In the genomic region with DNA sequence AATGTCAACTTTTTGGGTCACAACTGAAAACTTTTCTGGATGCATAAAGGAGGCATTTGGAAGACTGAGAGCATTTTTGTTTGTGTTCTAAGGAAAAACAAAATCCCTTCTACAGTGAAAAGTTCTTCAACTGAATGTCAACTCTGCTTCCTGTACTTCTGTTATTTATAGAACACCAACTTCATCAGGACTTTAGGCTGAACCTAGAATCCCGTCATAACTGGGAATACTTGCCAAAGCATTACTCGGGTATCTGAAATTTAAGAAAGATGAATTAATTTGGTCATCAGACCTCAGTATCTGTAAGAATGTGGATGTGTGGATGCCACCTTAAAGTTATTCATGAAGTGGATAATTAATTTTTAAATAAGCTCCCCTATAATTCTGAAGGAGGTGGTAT, we compare ENCODE assay signal across 17 cellular contexts.
DNase-seq lines count a peak whose midpoint lies in the region; ATAC-seq and TF ChIP-seq lines count a peak whose summit lies in the region.
"Had no signal": no experiment of that assay in that cellular context is flagged by ENCODE, and none has a peak within 500 bp of the region (broad histone marks: within the 10 kb centered on the region; RNA-seq: fewer than 3 reads in every experiment).

No MANE protein-coding gene starts in this region.

- peaks cover 64% of the 10 kb centered on the region for H3K4me1 Mint-ChIP-seq in WTC11
- H3K4me1 Mint-ChIP-seq: memory B cell had no signal

- H3K27ac Mint-ChIP-seq in WTC11, result peak overlapping the region; percentile 42; the same call in 1 of the 2 replicates
- H3K27ac Mint-ChIP-seq: memory B cell had no signal

- H2AFZ ChIP-seq in fibroblast of lung (ENCODE audit: low read length), result no peak overlapping the region

- H3K36me3 Mint-ChIP-seq in WTC11, result peaks cover 24% of the 10 kb centered on the region
- H3K36me3 Mint-ChIP-seq: memory B cell had no signal

- ATAC-seq in WTC11 (no peak), upper lobe of right lung (no peak)
- ATAC-seq: HCT116, sciatic nerve had no signal

- no peaks in the 10 kb centered on the region for H3K9me3 Mint-ChIP-seq in WTC11
- H3K9me3 Mint-ChIP-seq: memory B cell had no signal

- H3K4me3 ChIP-seq in AG10803 (ENCODE audit: low read length) (no peak overlapping the region), fibroblast of lung (replicated peaks in 1 of 4; ENCODE audit: control extremely low read depth in 1 of 4, insufficient read depth in 1 of 4, low read depth in 3 of 4, low read length in 4 of 4) (no peak overlapping the region), upper lobe of right lung (no peak overlapping the region)
- H3K4me3 ChIP-seq: Peyer's patch, transverse colon had no signal

- POLR2A ChIA-PET in WTC11 (lab: Charles Lee), result interaction anchor here (0.5 kb wide), 1 partner anchor 1221 kb away, joined by 3 read pairs; no protein-coding TSS in a partner anchor

- DNase-seq in AG10803 (ENCODE audit: low read depth) (peak; percentile 63), WTC11 (ENCODE audit: low spot score) (no peak), fibroblast of lung (ENCODE audit: low read depth in 2 of 2) (peak; percentile 79 to 80), myocyte (ENCODE audit: low read depth) (peak; percentile 28), hypothalamus (lab: John Stamatoyannopoulos, UW) (no peak), ACHN (no peak), upper lobe of right lung (no peak), NOMO-1 treated with DMSO at 0.1 percent for 48 hours (lab: John Stamatoyannopoulos, UW; ENCODE audit: unreplicated experiment) (no peak)
- DNase-seq: aorta; NCI-H2081; Peyer's patch; stimulated activated CD4-positive, alpha-beta T cell treated with anti-CD3 and anti-CD28 coated beads, Interleukin-4, amount 100 ng/mL, for 1 hour; transverse colon had no signal

- no peak for TF ChIP-seq CTCF in AG10803 (conservative IDR thresholded peaks at IDR 0.05; ENCODE audit: low read length)
- TF ChIP-seq CTCF in WTC11 (IDR thresholded peaks at IDR 0.05), result no peak
- no peak for TF ChIP-seq CTCF in fibroblast of lung (conservative IDR thresholded peaks at IDR 0.05 in 1 of 2, IDR thresholded peaks at IDR 0.05 in 1 of 2; ENCODE audit: low read depth in 1 of 2, low read length in 2 of 2)
- no peak for TF ChIP-seq CTCF in upper lobe of right lung (IDR thresholded peaks at IDR 0.05)

- intact Hi-C loops in upper lobe of right lung (cut with DNase I), result no loop called here

- H3K36me3 ChIP-seq in fibroblast of lung (ENCODE audit: control insufficient read depth, insufficient read depth, low read length) (peaks cover 17% of the 10 kb centered on the region), upper lobe of right lung (peaks cover 65% of the 10 kb centered on the region)
- H3K36me3 ChIP-seq: neutrophil had no signal

- H4K20me1 ChIP-seq in fibroblast of lung (ENCODE audit: control insufficient read depth, extremely low read depth, insufficient read depth, low read length), result no peaks in the 10 kb centered on the region

- peaks cover 24% of the 10 kb centered on the region for H3K79me2 ChIP-seq in fibroblast of lung (ENCODE audit: control insufficient read depth, insufficient read depth, low read length)

- no peak overlapping the region for H3K9ac ChIP-seq in fibroblast of lung (ENCODE audit: insufficient read depth, low read length)

- H3K27me3 ChIP-seq in fibroblast of lung (ENCODE audit: control insufficient read depth, insufficient read depth, low read length), result no peaks in the 10 kb centered on the region
- H3K27me3 ChIP-seq in upper lobe of right lung, result no peaks in the 10 kb centered on the region
- H3K27me3 ChIP-seq: neutrophil, Peyer's patch, transverse colon had no signal

- H3K4me1 ChIP-seq in fibroblast of lung (ENCODE audit: control insufficient read depth, extremely low read depth, insufficient read depth, low read length) (peaks cover 23% of the 10 kb centered on the region), upper lobe of right lung (peaks cover 12% of the 10 kb centered on the region)
- H3K4me1 ChIP-seq: Peyer's patch, transverse colon had no signal

- in situ Hi-C loops in ACHN (cut with HindIII; ENCODE audit: low pct_ligation_motif_present, low pct_unique_long_range_greater_than_20kb, low sequenced_read_pairs), result no loop called here

- H3K4me3 Mint-ChIP-seq in WTC11, result no peak overlapping the region
- H3K4me3 Mint-ChIP-seq: memory B cell had no signal

- no peaks in the 10 kb centered on the region for H3K27me3 Mint-ChIP-seq in WTC11 (ENCODE audit: low read depth)
- H3K27me3 Mint-ChIP-seq: memory B cell had no signal

- CTCF ChIA-PET in WTC11 (lab: Charles Lee), result no interaction called here

- no peak overlapping the region for H3K4me2 ChIP-seq in fibroblast of lung (ENCODE audit: extremely low read depth, insufficient read depth, low read length)

- peak overlapping the region; percentile 41 for H3K27ac ChIP-seq in fibroblast of lung (ENCODE audit: insufficient read depth, low read length)
- H3K27ac ChIP-seq in upper lobe of right lung, result no peak overlapping the region
- H3K27ac ChIP-seq: neutrophil, Peyer's patch had no signal

- H3K9me3 ChIP-seq in fibroblast of lung (ENCODE audit: control insufficient read depth, insufficient read depth, low read depth, low read length) (no peaks in the 10 kb centered on the region), upper lobe of right lung (no peaks in the 10 kb centered on the region)
- H3K9me3 ChIP-seq: neutrophil, Peyer's patch, transverse colon had no signal

TF ChIP-seq in WTC11, 78 proteins besides CTCF, POLR2A, EP300 and RAD21 (continues in another document):
- TF ChIP-seq SMAD3 (CRISPR knock-in tag; IDR thresholded peaks at IDR 0.05; ENCODE audit: borderline replicate concordance) (no peak), ZNF121 (CRISPR knock-in tag; IDR thresholded peaks at IDR 0.05) (no peak), NR3C1 (CRISPR knock-in tag; conservative IDR thresholded peaks at IDR 0.05; ENCODE audit: low read depth) (no peak), CREM (CRISPR knock-in tag; IDR thresholded peaks at IDR 0.05) (no peak), OVOL2 (CRISPR knock-in tag; IDR thresholded peaks at IDR 0.05; ENCODE audit: borderline replicate concordance) (no peak), FOXP1 (CRISPR knock-in tag; IDR thresholded peaks at IDR 0.05; ENCODE audit: borderline replicate concordance) (no peak), ZNF416 (CRISPR knock-in tag; IDR thresholded peaks at IDR 0.05) (no peak), RELA (CRISPR knock-in tag; IDR thresholded peaks at IDR 0.05; ENCODE audit: borderline replicate concordance) (no peak)
- TF ChIP-seq, protein P1, sequence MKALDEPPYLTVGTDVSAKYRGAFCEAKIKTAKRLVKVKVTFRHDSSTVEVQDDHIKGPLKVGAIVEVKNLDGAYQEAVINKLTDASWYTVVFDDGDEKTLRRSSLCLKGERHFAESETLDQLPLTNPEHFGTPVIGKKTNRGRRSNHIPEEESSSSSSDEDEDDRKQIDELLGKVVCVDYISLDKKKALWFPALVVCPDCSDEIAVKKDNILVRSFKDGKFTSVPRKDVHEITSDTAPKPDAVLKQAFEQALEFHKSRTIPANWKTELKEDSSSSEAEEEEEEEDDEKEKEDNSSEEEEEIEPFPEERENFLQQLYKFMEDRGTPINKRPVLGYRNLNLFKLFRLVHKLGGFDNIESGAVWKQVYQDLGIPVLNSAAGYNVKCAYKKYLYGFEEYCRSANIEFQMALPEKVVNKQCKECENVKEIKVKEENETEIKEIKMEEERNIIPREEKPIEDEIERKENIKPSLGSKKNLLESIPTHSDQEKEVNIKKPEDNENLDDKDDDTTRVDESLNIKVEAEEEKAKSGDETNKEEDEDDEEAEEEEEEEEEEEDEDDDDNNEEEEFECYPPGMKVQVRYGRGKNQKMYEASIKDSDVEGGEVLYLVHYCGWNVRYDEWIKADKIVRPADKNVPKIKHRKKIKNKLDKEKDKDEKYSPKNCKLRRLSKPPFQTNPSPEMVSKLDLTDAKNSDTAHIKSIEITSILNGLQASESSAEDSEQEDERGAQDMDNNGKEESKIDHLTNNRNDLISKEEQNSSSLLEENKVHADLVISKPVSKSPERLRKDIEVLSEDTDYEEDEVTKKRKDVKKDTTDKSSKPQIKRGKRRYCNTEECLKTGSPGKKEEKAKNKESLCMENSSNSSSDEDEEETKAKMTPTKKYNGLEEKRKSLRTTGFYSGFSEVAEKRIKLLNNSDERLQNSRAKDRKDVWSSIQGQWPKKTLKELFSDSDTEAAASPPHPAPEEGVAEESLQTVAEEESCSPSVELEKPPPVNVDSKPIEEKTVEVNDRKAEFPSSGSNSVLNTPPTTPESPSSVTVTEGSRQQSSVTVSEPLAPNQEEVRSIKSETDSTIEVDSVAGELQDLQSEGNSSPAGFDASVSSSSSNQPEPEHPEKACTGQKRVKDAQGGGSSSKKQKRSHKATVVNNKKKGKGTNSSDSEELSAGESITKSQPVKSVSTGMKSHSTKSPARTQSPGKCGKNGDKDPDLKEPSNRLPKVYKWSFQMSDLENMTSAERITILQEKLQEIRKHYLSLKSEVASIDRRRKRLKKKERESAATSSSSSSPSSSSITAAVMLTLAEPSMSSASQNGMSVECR (CRISPR knock-in tag; IDR thresholded peaks at IDR 0.05; ENCODE audit: borderline replicate concordance), result no peak
- TF ChIP-seq, protein P2, sequence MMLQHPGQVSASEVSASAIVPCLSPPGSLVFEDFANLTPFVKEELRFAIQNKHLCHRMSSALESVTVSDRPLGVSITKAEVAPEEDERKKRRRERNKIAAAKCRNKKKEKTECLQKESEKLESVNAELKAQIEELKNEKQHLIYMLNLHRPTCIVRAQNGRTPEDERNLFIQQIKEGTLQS (CRISPR knock-in tag; conservative IDR thresholded peaks at IDR 0.05), result no peak
- TF ChIP-seq, protein P3, sequence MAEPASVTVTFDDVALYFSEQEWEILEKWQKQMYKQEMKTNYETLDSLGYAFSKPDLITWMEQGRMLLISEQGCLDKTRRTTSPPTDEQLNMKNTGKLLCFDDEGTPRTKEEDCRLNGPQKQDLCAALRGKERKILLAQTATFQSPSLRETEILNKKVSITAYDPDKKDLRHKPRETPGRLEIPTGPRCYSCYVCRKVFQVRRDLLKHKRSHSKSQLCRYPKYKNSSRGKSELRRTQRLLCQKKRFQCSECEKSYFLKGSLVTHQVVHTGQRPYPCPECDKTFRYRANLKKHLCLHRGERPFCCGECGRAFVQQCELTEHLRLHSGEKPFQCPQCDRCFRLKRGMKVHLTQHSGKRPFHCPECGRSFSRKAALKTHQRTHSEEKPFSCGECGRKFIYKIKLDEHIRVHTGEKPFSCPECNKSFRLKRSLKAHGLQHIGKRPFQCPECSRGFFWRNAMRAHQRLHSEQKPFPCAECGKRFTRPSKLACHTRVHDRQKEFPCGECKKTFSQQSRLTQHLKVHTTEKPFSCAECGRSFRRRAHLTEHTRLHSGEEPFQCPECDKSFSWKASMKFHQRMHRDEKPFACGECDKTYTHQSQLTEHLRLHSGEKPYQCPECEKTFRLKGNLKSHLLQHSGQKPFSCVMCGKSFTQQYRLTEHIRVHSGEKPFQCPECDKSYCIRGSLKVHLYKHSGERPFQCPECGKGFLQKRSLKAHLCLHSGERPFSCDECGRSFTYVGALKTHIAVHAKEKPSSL (CRISPR knock-in tag; conservative IDR thresholded peaks at IDR 0.05), result no peak
- TF ChIP-seq, protein P4, sequence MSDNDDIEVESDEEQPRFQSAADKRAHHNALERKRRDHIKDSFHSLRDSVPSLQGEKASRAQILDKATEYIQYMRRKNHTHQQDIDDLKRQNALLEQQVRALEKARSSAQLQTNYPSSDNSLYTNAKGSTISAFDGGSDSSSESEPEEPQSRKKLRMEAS (CRISPR knock-in tag; IDR thresholded peaks at IDR 0.05), result no peak

Comparison
In these comparisons a context has a peak if more than half of its experiments do, and no peak if none do; other contexts are left out.
1. DNase-seq: peak in AG10803 (single experiment), fibroblast of lung (2 of 2) and myocyte (single experiment); none in WTC11 (single experiment), hypothalamus (0 of 51), ACHN (single experiment), upper lobe of right lung (single experiment) and NOMO-1 treated with DMSO at 0.1 percent for 48 hours (single experiment).